Comparison of ENCODE assay signal across 8 cellular contexts in the genomic region with DNA sequence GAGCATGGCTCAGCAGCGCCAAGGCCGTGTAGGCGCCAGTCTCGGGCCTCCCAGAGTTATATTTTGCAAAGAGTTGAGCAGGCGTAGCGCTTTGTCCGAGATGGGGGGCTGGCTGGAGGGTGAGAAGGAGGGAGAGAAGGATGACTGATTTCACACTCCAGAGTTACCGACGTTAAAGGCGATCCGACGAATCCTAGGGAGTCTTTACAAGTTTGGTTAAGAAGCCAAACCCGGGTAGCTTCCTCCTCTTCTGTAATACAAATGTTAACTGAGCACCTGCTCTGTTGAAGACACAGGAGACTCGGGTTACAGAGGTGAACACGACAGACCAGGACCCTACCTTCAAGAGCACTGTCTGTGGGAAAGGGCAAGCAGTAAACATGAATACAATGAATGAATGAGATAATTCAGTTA. TPM values are rescaled to one million over a fixed set of nuclear protein-coding genes. Genes with fewer than 3 reads are reported as not detected.
A peak's percentile ranks its signal among the peaks of the same experiment; 100 is the strongest.
DNase-seq lines count a peak whose midpoint lies in the region; ATAC-seq and TF ChIP-seq lines count a peak whose summit lies in the region.

No MANE protein-coding gene starts in this region.

- DNase-seq in NCI-H748 treated with DMSO at 0.1 percent for 48 hours (lab: John Stamatoyannopoulos, UW) (peak; percentile 50), epithelial cell of prostate (ENCODE audit: low read depth, low spot score) (no peak), retinal pigment epithelial cell (ENCODE audit: low read depth) (no peak), GM20000 (ENCODE audit: low spot score) (no peak), dermis blood vessel endothelial cell (no peak)

- no peak for ATAC-seq in GM21576 (IDR thresholded peaks at IDR 0.05; ENCODE audit: unreplicated experiment)
- ATAC-seq in GM18517 (IDR thresholded peaks at IDR 0.05; ENCODE audit: unreplicated experiment): no peak

- peak overlapping the region; percentile 82 for H3K4me3 ChIP-seq in retinal pigment epithelial cell (ENCODE audit: low read length)

- H3K27ac ChIP-seq in epithelial cell of prostate: peak overlapping the region; percentile 87

- TF ChIP-seq CTCF in GM12873 (IDR thresholded peaks at IDR 0.05; ENCODE audit: insufficient read depth, low read depth, low read length, missing control alignments) (peak; percentile 23), retinal pigment epithelial cell (conservative IDR thresholded peaks at IDR 0.05; ENCODE audit: low read depth, low read length) (peak; percentile 19), GM20000 (IDR thresholded peaks at IDR 0.05; ENCODE audit: extremely low read depth, missing control alignments) (no peak)

RNA-seq across cellular contexts. Expression of gene POLR2A, which starts 0.8 kb away (rescaled TPM):
- total RNA-seq in dermis blood vessel endothelial cell: 81.2 and 139 TPM in 2 replicates

RNA-seq across cellular contexts. Expression of gene SLC35G6, which starts 3.7 kb away (rescaled TPM):
- not detected in 2 replicates for total RNA-seq in dermis blood vessel endothelial cell

RNA-seq across cellular contexts. Expression of gene ZBTB4, which starts 5.5 kb away (rescaled TPM):
- 10.4 and 16.4 TPM in 2 replicates for total RNA-seq in dermis blood vessel endothelial cell

RNA-seq across cellular contexts. Expression of gene CHRNB1, which starts 40.1 kb away (rescaled TPM):
- 4.6 and 5.8 TPM in 2 replicates for total RNA-seq in dermis blood vessel endothelial cell

RNA-seq across cellular contexts. Expression of gene FGF11, which starts 45.7 kb away (rescaled TPM):
- total RNA-seq in dermis blood vessel endothelial cell: 0.28 and 0.51 TPM in 2 replicates
